Comparison of ENCODE assay signal across 8 cellular contexts in genomic region chr6:163413345-163414116, GRCh38.
DNase-seq lines count a peak whose midpoint lies in the region; ATAC-seq and TF ChIP-seq lines count a peak whose summit lies in the region.

No MANE protein-coding gene starts in this region.

- no peaks in the 10 kb centered on the region for H3K27me3 Mint-ChIP-seq in nephron progenitor cell (ENCODE audit: low read depth, poor library complexity)

- H3K36me3 Mint-ChIP-seq in nephron progenitor cell (ENCODE audit: low read depth): peaks cover 11% of the 10 kb centered on the region

- H3K9me3 Mint-ChIP-seq in nephron progenitor cell: peaks cover 11% of the 10 kb centered on the region

- H3K4me1 Mint-ChIP-seq in nephron progenitor cell: peaks cover 23% of the 10 kb centered on the region

- DNase-seq in D341Med (ENCODE audit: low spot score) (peak; percentile 97), HK-2 (ENCODE audit: unreplicated experiment) (peak; percentile 87), RPMI8226 (peak; percentile 89), activated gamma-delta T cell (lab: John Stamatoyannopoulos, UW) (peak; percentile 83), fibroblast of the conjunctiva (ENCODE audit: low read depth) (peak; percentile 85), nephron progenitor cell (peak; percentile 87)
- peak; percentile 91 for DNase-seq in stimulated activated naive CD8-positive, alpha-beta T cell treated with anti-CD3 and anti-CD28 coated beads, Interleukin-15, Interleukin-2, amounts not matched to agents 100 U/mL and 50 U/mL, for 24 hours

- peak; percentile 39 for ATAC-seq in GM19463 (IDR thresholded peaks at IDR 0.05; ENCODE audit: unreplicated experiment)
- ATAC-seq in stimulated activated naive CD8-positive, alpha-beta T cell treated with anti-CD3 and anti-CD28 coated beads, Interleukin-15, Interleukin-2, amounts not matched to agents 100 U/mL and 50 U/mL, for 24 hours: peak; percentile 74

- TF ChIP-seq CTCF in nephron progenitor cell (IDR thresholded peaks at IDR 0.05): no peak

- peak overlapping the region; percentile 92 for H3K4me3 Mint-ChIP-seq in nephron progenitor cell

- H3K27ac Mint-ChIP-seq in nephron progenitor cell: peak overlapping the region; percentile 96

Comparison
In these comparisons a context has a peak if more than half of its experiments do, and no peak if none do; other contexts are left out.
1. Peak in every context shown above with its lines: DNase-seq and ATAC-seq.